Comparison of ENCODE assay signal across 24 cellular contexts in the genomic region with DNA sequence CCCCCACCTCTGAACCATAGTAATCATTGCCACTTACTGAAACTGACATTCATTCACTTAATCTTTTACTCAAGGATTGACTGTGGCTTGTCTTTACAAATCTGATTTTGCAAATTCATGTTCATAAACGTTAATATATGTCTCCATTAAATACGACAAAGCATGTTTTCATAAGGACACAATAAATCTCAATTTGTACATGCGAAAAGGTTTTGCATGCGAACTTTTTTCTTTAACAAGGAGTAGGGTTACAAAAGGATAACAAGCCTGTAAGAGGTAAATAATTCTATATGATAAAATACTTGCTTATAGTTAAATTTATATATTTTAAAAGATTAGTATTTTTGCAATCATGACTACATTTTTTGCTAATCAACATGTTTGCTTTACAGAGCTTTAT.
"Had no signal": no experiment of that assay in that cellular context is flagged by ENCODE, and none has a peak within 500 bp of the region (broad histone marks: within the 10 kb centered on the region; RNA-seq: fewer than 3 reads in every experiment).

No MANE protein-coding gene starts in this region.

- H3K4me3 ChIP-seq: stomach, suprapubic skin, testis, thoracic aorta, thyroid gland, tibial artery, tibial nerve, transverse colon, upper lobe of left lung, upper lobe of right lung, uterus, vagina had no signal

- H3K27ac ChIP-seq: stomach, suprapubic skin, testis, thoracic aorta, thyroid gland, tibial artery, tibial nerve, transverse colon, upper lobe of left lung, upper lobe of right lung, uterus, vagina had no signal

- H3K36me3 ChIP-seq: stomach, suprapubic skin, thoracic aorta, thyroid gland, tibial artery, tibial nerve, transverse colon, upper lobe of left lung, upper lobe of right lung, uterus, vagina had no signal

- H3K4me1 ChIP-seq: stomach, suprapubic skin, testis, tibial artery, transverse colon, upper lobe of left lung, upper lobe of right lung, uterus, vagina had no signal

- H3K9me3 ChIP-seq: stomach, suprapubic skin, testis, thoracic aorta, thyroid gland, tibial artery, tibial nerve, transverse colon, upper lobe of left lung, upper lobe of right lung, uterus, vagina had no signal

- H3K27me3 ChIP-seq: stomach, suprapubic skin, testis, thyroid gland, tibial artery, tibial nerve, transverse colon, upper lobe of left lung, upper lobe of right lung, uterus, vagina had no signal

- DNase-seq: stimulated activated CD4-positive, alpha-beta T cell treated with anti-CD3 and anti-CD28 coated beads, Interleukin-2, amount 100 ng/mL, for 48 hours; stimulated activated CD4-positive, alpha-beta T cell treated with anti-CD3 and anti-CD28 coated beads, Interleukin-4, amount 100 ng/mL, for 1 hour; stimulated activated CD4-positive, alpha-beta T cell treated with anti-CD3 and anti-CD28 coated beads, Interleukin-4, amount 100 ng/mL, for 24 hours; stimulated activated CD4-positive, alpha-beta T cell treated with anti-CD3 and anti-CD28 coated beads, Interleukin-4, amount 100 ng/mL, for 4 hours; stimulated activated CD8-positive, alpha-beta memory T cell treated with anti-CD3 and anti-CD28 coated beads, Interleukin-4, amount 100 ng/mL, for 48 hours; stimulated activated naive B cell treated with anti-CD40 and anti-IgM and Interleukin-4, amounts not matched to agents 10 μg/mL and 1 μg/mL and 100 μg/mL, for 72 hours; stimulated activated naive CD4-positive, alpha-beta T cell; stimulated activated naive CD4-positive, alpha-beta T cell treated with Interleukin-2 at 50 U/mL for 16 hours; stimulated activated naive CD8-positive, alpha-beta T cell treated with anti-CD3 and anti-CD28 coated beads, Interleukin-15, amount 100 ng/mL, for 72 hours; stimulated activated naive CD8-positive, alpha-beta T cell treated with anti-CD3 and anti-CD28 coated beads, Interleukin-15, Interleukin-2, amounts not matched to agents 100 U/mL and 50 U/mL, for 24 hours; stomach; substantia nigra; testis; thyroid gland; tibial artery; transverse colon; trophoblast cell; upper lobe of left lung; upper lobe of right lung; uterus had no signal
